Comparison of ENCODE assay signal across 1 cellular context in the genomic region with DNA sequence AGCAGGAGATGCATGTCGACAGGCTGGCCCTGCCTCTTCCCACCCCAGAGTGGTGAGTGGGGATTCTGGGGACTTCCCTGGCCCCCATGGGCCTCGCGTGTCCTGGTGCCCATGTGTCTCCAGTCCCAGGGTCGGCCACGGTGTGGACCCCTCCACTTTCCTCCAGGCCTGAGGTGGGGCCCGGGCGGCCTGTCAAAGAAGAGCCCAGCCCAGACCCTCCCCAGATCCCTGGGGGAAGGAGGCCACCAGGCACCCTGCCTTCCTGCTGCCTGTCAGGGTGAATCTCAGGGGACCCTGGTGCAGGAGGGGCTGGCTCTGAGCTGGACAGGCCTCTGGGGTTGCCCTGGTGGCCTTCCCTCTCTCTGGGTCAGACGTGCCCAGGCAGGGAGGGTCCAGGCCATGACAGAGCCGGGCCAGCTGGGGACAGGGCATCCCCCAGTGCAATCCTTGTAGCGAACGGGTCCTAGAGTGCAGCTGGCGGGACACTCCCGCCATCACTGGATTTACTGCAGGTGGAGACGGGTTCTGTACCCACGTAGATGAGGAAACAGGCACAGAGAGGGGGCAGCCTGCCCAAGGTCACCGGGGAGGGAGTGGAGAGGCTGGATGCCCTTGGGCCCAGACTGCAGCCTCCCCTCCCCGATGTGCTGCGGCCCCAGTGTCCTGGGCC.
TF ChIP-seq lines count a peak whose summit lies in the region.

No MANE protein-coding gene starts in this region.

TF ChIP-seq in HepG2, 621 proteins besides CTCF, POLR2A, EP300 and RAD21:
- no peak for TF ChIP-seq MLLT10 (CRISPR knock-in tag; IDR thresholded peaks at IDR 0.05)
- TF ChIP-seq, protein P1, sequence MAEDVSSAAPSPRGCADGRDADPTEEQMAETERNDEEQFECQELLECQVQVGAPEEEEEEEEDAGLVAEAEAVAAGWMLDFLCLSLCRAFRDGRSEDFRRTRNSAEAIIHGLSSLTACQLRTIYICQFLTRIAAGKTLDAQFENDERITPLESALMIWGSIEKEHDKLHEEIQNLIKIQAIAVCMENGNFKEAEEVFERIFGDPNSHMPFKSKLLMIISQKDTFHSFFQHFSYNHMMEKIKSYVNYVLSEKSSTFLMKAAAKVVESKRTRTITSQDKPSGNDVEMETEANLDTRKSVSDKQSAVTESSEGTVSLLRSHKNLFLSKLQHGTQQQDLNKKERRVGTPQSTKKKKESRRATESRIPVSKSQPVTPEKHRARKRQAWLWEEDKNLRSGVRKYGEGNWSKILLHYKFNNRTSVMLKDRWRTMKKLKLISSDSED (CRISPR knock-in tag; IDR thresholded peaks at IDR 0.05) = no peak
- TF ChIP-seq HNRNPLL (IDR thresholded peaks at IDR 0.05; ENCODE audit: low read depth, low read length, poor library complexity, severe bottlenecking) = peak; percentile 8
- no peak for TF ChIP-seq ZFP1 (CRISPR knock-in tag; IDR thresholded peaks at IDR 0.05)
- no peak for TF ChIP-seq ZNF30 (CRISPR knock-in tag; IDR thresholded peaks at IDR 0.05)
- TF ChIP-seq ZXDC (CRISPR knock-in tag; IDR thresholded peaks at IDR 0.05) = no peak
- no peak for TF ChIP-seq ZNF768 (CRISPR knock-in tag; IDR thresholded peaks at IDR 0.05)
- TF ChIP-seq ZNF746 (CRISPR knock-in tag; IDR thresholded peaks at IDR 0.05) = no peak
